ENCODE assay signal across 29 cellular contexts in genomic region chr7:132102942-132103341, GRCh38.
"Had no signal": no experiment of that assay in that cellular context is flagged by ENCODE, and none has a peak within 500 bp of the region (broad histone marks: within the 10 kb centered on the region; RNA-seq: fewer than 3 reads in every experiment).

No MANE protein-coding gene starts in this region.

- H3K4me3 Mint-ChIP-seq: activated CD4-positive, alpha-beta memory T cell treated with anti-CD3 and anti-CD28 coated beads, Interleukin-2, amount 10 ng/mL, durations not matched to agents 7 days and 5 days; activated CD4-positive, alpha-beta T cell treated with anti-CD3 and anti-CD28 coated beads, Interleukin-2, amount 10 ng/mL, durations not matched to agents 7 days and 5 days; activated naive CD4-positive, alpha-beta T cell treated with anti-CD3 and anti-CD28 coated beads, Interleukin-2, amount 10 ng/mL, durations not matched to agents 7 days and 5 days; activated naive CD8-positive, alpha-beta T cell treated with anti-CD3 and anti-CD28 coated beads, Interleukin-2, amount 10 ng/mL, durations not matched to agents 7 days and 5 days; activated T-cell treated with anti-CD3 and anti-CD28 coated beads, Interleukin-2, amount 50 U/mL, for 24 hours; brain; nephron; T-helper 1 cell treated with Interleukin-12 subunit alpha and Interleukin-12 subunit beta and Interleukin-4 antibody, amounts not matched to agents 30 μg/mL and 1 μg/mL, for 36 hours had no signal

- H3K9me3 Mint-ChIP-seq: activated CD4-positive, alpha-beta memory T cell treated with anti-CD3 and anti-CD28 coated beads, Interleukin-2, amount 10 ng/mL, durations not matched to agents 7 days and 5 days; activated CD4-positive, alpha-beta T cell treated with anti-CD3 and anti-CD28 coated beads, Interleukin-2, amount 10 ng/mL, durations not matched to agents 7 days and 5 days; activated naive CD4-positive, alpha-beta T cell treated with anti-CD3 and anti-CD28 coated beads, Interleukin-2, amount 10 ng/mL, durations not matched to agents 7 days and 5 days; activated naive CD8-positive, alpha-beta T cell treated with anti-CD3 and anti-CD28 coated beads, Interleukin-2, amount 10 ng/mL, durations not matched to agents 7 days and 5 days; activated T-cell treated with anti-CD3 and anti-CD28 coated beads, Interleukin-2, amount 50 U/mL, for 24 hours; brain; nephron; T-helper 1 cell treated with Interleukin-12 subunit alpha and Interleukin-12 subunit beta and Interleukin-4 antibody, amounts not matched to agents 30 μg/mL and 1 μg/mL, for 36 hours had no signal

- H3K27me3 ChIP-seq: ascending aorta, cardiac muscle cell, esophagus muscularis mucosa, neutrophil, testis, vagina had no signal

- H3K27ac Mint-ChIP-seq: activated CD4-positive, alpha-beta memory T cell treated with anti-CD3 and anti-CD28 coated beads, Interleukin-2, amount 10 ng/mL, durations not matched to agents 7 days and 5 days; activated CD4-positive, alpha-beta T cell treated with anti-CD3 and anti-CD28 coated beads, Interleukin-2, amount 10 ng/mL, durations not matched to agents 7 days and 5 days; activated naive CD4-positive, alpha-beta T cell treated with anti-CD3 and anti-CD28 coated beads, Interleukin-2, amount 10 ng/mL, durations not matched to agents 7 days and 5 days; activated naive CD8-positive, alpha-beta T cell treated with anti-CD3 and anti-CD28 coated beads, Interleukin-2, amount 10 ng/mL, durations not matched to agents 7 days and 5 days; activated T-cell treated with anti-CD3 and anti-CD28 coated beads, Interleukin-2, amount 50 U/mL, for 24 hours; T-helper 1 cell treated with Interleukin-12 subunit alpha and Interleukin-12 subunit beta and Interleukin-4 antibody, amounts not matched to agents 30 μg/mL and 1 μg/mL, for 36 hours had no signal

- DNase-seq: activated CD4-positive, alpha-beta memory T cell treated with anti-CD3 and anti-CD28 coated beads, Interleukin-2, amount 10 ng/mL, durations not matched to agents 7 days and 5 days; activated CD4-positive, alpha-beta T cell treated with anti-CD3 and anti-CD28 coated beads, Interleukin-2, amount 10 ng/mL, durations not matched to agents 7 days and 5 days; activated CD4-positive, CD25-positive, alpha-beta regulatory T cell treated with anti-CD3 and anti-CD28 coated beads, Interleukin-2, amount 50 U/mL, for 72 hours; activated CD8-positive, alpha-beta memory T cell treated with anti-CD3 and anti-CD28 coated beads, Interleukin-2, amount 50 U/mL, for 48 hours; activated gamma-delta T cell; activated naive CD4-positive, alpha-beta T cell treated with anti-CD3 and anti-CD28 coated beads, Interleukin-2, amount 10 ng/mL, durations not matched to agents 7 days and 5 days; activated naive CD8-positive, alpha-beta T cell treated with anti-CD3 and anti-CD28 coated beads, Interleukin-2, amount 10 ng/mL, durations not matched to agents 7 days and 5 days; activated T-cell treated with anti-CD3 and anti-CD28 coated beads, Interleukin-2, amount 50 U/mL, for 24 hours; foreskin keratinocyte; kidney glomerular epithelial cell; left ventricle myocardium inferior; mesendoderm; stimulated activated CD4-positive, alpha-beta T cell treated with anti-CD3 and anti-CD28 coated beads, Interleukin-12 subunit alpha, Interleukin-12 subunit beta, amount 100 ng/mL, for 4 hours; stimulated activated CD4-positive, alpha-beta T cell treated with anti-CD3 and anti-CD28 coated beads, Interleukin-4, amount 100 ng/mL, for 1 hour; stimulated activated naive CD8-positive, alpha-beta T cell treated with anti-CD3 and anti-CD28 coated beads, Interleukin-15, Interleukin-2, amounts not matched to agents 100 U/mL and 50 U/mL, for 24 hours; T-helper 9 cell; testis; trophoblast cell had no signal

- H3K27ac ChIP-seq: ascending aorta, cardiac muscle cell, esophagus muscularis mucosa, foreskin keratinocyte, left ventricle myocardium inferior, neutrophil, skin epidermis, testis, vagina had no signal

- H3K36me3 ChIP-seq: ascending aorta, cardiac muscle cell, esophagus muscularis mucosa, left ventricle myocardium inferior, neutrophil, vagina had no signal

- H3K9me3 ChIP-seq: ascending aorta, esophagus muscularis mucosa, left ventricle myocardium inferior, neutrophil, testis, vagina had no signal

- ATAC-seq: foreskin keratinocyte; sciatic nerve; stimulated activated naive CD8-positive, alpha-beta T cell treated with anti-CD3 and anti-CD28 coated beads, Interleukin-15, Interleukin-2, amounts not matched to agents 100 U/mL and 50 U/mL, for 24 hours had no signal

- H3K27me3 Mint-ChIP-seq: activated CD4-positive, alpha-beta memory T cell treated with anti-CD3 and anti-CD28 coated beads, Interleukin-2, amount 10 ng/mL, durations not matched to agents 7 days and 5 days had no signal

- H3K36me3 Mint-ChIP-seq: activated naive CD4-positive, alpha-beta T cell treated with anti-CD3 and anti-CD28 coated beads, Interleukin-2, amount 10 ng/mL, durations not matched to agents 7 days and 5 days; activated naive CD8-positive, alpha-beta T cell treated with anti-CD3 and anti-CD28 coated beads, Interleukin-2, amount 10 ng/mL, durations not matched to agents 7 days and 5 days; brain had no signal

- H3K4me1 Mint-ChIP-seq: activated CD4-positive, alpha-beta memory T cell treated with anti-CD3 and anti-CD28 coated beads, Interleukin-2, amount 10 ng/mL, durations not matched to agents 7 days and 5 days; activated CD4-positive, alpha-beta T cell treated with anti-CD3 and anti-CD28 coated beads, Interleukin-2, amount 10 ng/mL, durations not matched to agents 7 days and 5 days; activated naive CD4-positive, alpha-beta T cell treated with anti-CD3 and anti-CD28 coated beads, Interleukin-2, amount 10 ng/mL, durations not matched to agents 7 days and 5 days; activated naive CD8-positive, alpha-beta T cell treated with anti-CD3 and anti-CD28 coated beads, Interleukin-2, amount 10 ng/mL, durations not matched to agents 7 days and 5 days had no signal

- H3K4me3 ChIP-seq: ascending aorta, cardiac muscle cell, esophagus muscularis mucosa, left ventricle myocardium inferior, lung, skin epidermis, testis, vagina had no signal

- H3K4me1 ChIP-seq: ascending aorta, esophagus muscularis mucosa, foreskin keratinocyte, left ventricle myocardium inferior, testis, vagina had no signal
